In the genomic region with DNA sequence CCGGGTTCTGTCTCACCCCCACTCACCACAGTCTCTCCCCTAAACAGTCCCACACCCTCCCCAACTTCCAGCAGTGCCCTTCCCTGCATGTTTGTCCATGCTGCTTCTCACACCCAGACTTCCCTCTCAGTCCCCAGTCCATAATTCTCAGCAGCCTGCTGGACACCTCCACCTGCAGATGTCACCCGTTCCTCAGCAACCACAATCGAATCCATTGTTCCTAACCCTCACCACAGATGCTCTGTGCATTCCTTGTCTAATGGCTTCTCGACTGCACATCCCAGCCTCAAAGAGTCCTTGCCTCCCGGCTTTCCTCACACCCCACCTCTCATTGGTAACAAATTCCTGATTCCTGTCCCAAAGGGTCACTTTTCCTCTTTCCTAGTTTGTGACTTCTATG, we compare ENCODE assay signal across 17 cellular contexts. TPM values are rescaled to one million over a fixed set of nuclear protein-coding genes. Genes with fewer than 3 reads are reported as not detected.
DNase-seq lines count a peak whose midpoint lies in the region; ATAC-seq, FAIRE-seq and TF ChIP-seq lines count a peak whose summit lies in the region.
"Had no signal": no experiment of that assay in that cellular context is flagged by ENCODE, and none has a peak within 500 bp of the region (broad histone marks: within the 10 kb centered on the region; RNA-seq: fewer than 3 reads in every experiment).

No MANE protein-coding gene starts in this region.

- H3K27ac ChIP-seq in A549 (peak overlapping the region; percentile 79 to 88), RWPE2 (ENCODE audit: poor library complexity, severe bottlenecking) (peak overlapping the region; percentile 95), left ventricle myocardium inferior (replicated peaks) (no peak overlapping the region)
- H3K27ac ChIP-seq in CD4-positive, CD25-positive, alpha-beta regulatory T cell (ENCODE audit: insufficient read depth, low read length, poor library complexity, severe bottlenecking): no peak overlapping the region
- H3K27ac ChIP-seq: KMS-11, WERI-Rb-1 had no signal

- no peak for TF ChIP-seq EP300 in A549 (IDR thresholded peaks at IDR 0.05)

- no peaks in the 10 kb centered on the region for H3K36me3 ChIP-seq in CD4-positive, CD25-positive, alpha-beta regulatory T cell (ENCODE audit: control insufficient read depth, insufficient read depth, low read length)
- H3K36me3 ChIP-seq in RWPE2 (ENCODE audit: low read depth) (peaks cover 80% of the 10 kb centered on the region), left ventricle myocardium inferior (peaks cover 17% of the 10 kb centered on the region)
- H3K36me3 ChIP-seq: BE2C, WERI-Rb-1 had no signal

- H3K4me1 ChIP-seq in A549 (peaks cover 88% of the 10 kb centered on the region), RWPE2 (ENCODE audit: insufficient read depth, poor library complexity, severe bottlenecking) (peaks cover 65% of the 10 kb centered on the region), left ventricle myocardium inferior (peaks cover 19% of the 10 kb centered on the region)
- peaks cover 37% of the 10 kb centered on the region for H3K4me1 ChIP-seq in CD4-positive, CD25-positive, alpha-beta regulatory T cell (ENCODE audit: control insufficient read depth, insufficient read depth, low read length, poor library complexity, severe bottlenecking)
- H3K4me1 ChIP-seq: BE2C had no signal

- H3K9me3 ChIP-seq in A549 (no peaks in the 10 kb centered on the region), RWPE2 (ENCODE audit: severe bottlenecking) (no peaks in the 10 kb centered on the region), left ventricle myocardium inferior (replicated peaks) (no peaks in the 10 kb centered on the region)
- H3K9me3 ChIP-seq in CD4-positive, CD25-positive, alpha-beta regulatory T cell (ENCODE audit: control insufficient read depth in 2 of 2, low read length in 2 of 2): no peaks in the 10 kb centered on the region
- H3K9me3 ChIP-seq: BE2C had no signal

- CTCF ChIA-PET in A549 (lab: Yijun Ruan, JAX): interaction anchor here (0.7 to 4.5 kb wide), 5 partner anchors 9 to 97 kb away, joined by 3 to 23 read pairs (median 4); no protein-coding TSS in a partner anchor

- H3K27me3 Mint-ChIP-seq in CD4-positive, CD25-positive, alpha-beta regulatory T cell: no peaks in the 10 kb centered on the region

- H3K4me2 ChIP-seq in A549: no peak overlapping the region
- H3K4me2 ChIP-seq: KMS-11 had no signal

- no peaks in the 10 kb centered on the region for H3K27me3 ChIP-seq in CD4-positive, CD25-positive, alpha-beta regulatory T cell (ENCODE audit: control insufficient read depth, insufficient read depth, low read length)
- H3K27me3 ChIP-seq in RWPE2 (ENCODE audit: insufficient read depth, poor library complexity, severe bottlenecking) (no peaks in the 10 kb centered on the region), left ventricle myocardium inferior (ENCODE audit: low read depth) (no peaks in the 10 kb centered on the region)
- H3K27me3 ChIP-seq: BE2C had no signal

- WGBS in A549 (ENCODE audit: missing lambda C conversion rate): 89% methylated on average over 5 of the region's 5 CpGs
- 88% methylated on average over 5 of the region's 5 CpGs for WGBS in lower leg skin, 2 donors

- DNase-seq in A549 (ENCODE audit: low read depth in 1 of 2, low spot score in 1 of 2) (no peak), RWPE2 (ENCODE audit: low spot score) (no peak), left ventricle myocardium inferior (no peak), lower leg skin (ENCODE audit: low spot score in 2 of 2) (no peak), GM13977 (ENCODE audit: low spot score) (no peak)
- DNase-seq in CD4-positive, CD25-positive, alpha-beta regulatory T cell: no peak
- DNase-seq: anterior cingulate cortex; BE2C; cerebellar nuclear complex; effector memory CD4-positive, alpha-beta T cell; NCI-H1092 treated with DMSO at 0.1 percent for 48 hours; nephron progenitor cell; SW 1271; WERI-Rb-1 had no signal

- H3K27ac Mint-ChIP-seq in CD4-positive, CD25-positive, alpha-beta regulatory T cell: peak overlapping the region; percentile 15 to 80 (median 43)
- H3K27ac Mint-ChIP-seq: nephron progenitor cell had no signal

- H3K4me3 ChIP-seq in A549 (no peak overlapping the region), RWPE2 (ENCODE audit: severe bottlenecking) (no peak overlapping the region), left ventricle myocardium inferior (no peak overlapping the region), lower leg skin (ENCODE audit: low read depth, poor library complexity, severe bottlenecking) (no peak overlapping the region)
- no peak overlapping the region for H3K4me3 ChIP-seq in CD4-positive, CD25-positive, alpha-beta regulatory T cell (ENCODE audit: low read depth, low read length)

- in situ Hi-C loops in GM13977 (cut with MboI; ENCODE audit: low pct_unique_long_range_greater_than_20kb, low sequenced_read_pairs, unreplicated experiment): no loop called here

- TF ChIP-seq RAD21 in A549 (conservative IDR thresholded peaks at IDR 0.05 in 1 of 2, IDR thresholded peaks at IDR 0.05 in 1 of 2): no peak

- no peaks in the 10 kb centered on the region for H3K9me3 Mint-ChIP-seq in CD4-positive, CD25-positive, alpha-beta regulatory T cell
- H3K9me3 Mint-ChIP-seq: nephron progenitor cell had no signal

- H3K4me1 Mint-ChIP-seq in CD4-positive, CD25-positive, alpha-beta regulatory T cell: peaks cover 17 to 43% (median 29%) of the 10 kb centered on the region in 4 donors
- H3K4me1 Mint-ChIP-seq: nephron progenitor cell had no signal

- intact Hi-C loops in left ventricle myocardium inferior (cut with micrococcal nuclease) (no loop called here), lower leg skin (cut with DNase I; ENCODE audit: low total_unique reads) (loop anchor here (10.0 kb wide), 1 partner anchor 52 kb away; no protein-coding TSS in a partner anchor)

- no peak for FAIRE-seq in A549 (lab: Jason Lieb, UNC)
- FAIRE-seq in islet of Langerhans (lab: Jason Lieb, UNC): peak; percentile 70
- FAIRE-seq: GM12892 had no signal

- H3K4me3 Mint-ChIP-seq in CD4-positive, CD25-positive, alpha-beta regulatory T cell: peak overlapping the region; percentile 84 to 94 (median 89)
- H3K4me3 Mint-ChIP-seq: nephron progenitor cell had no signal

- TF ChIP-seq POLR2A in A549 (IDR thresholded peaks at IDR 0.05; ENCODE audit: low read length) (no peak), lower leg skin (IDR thresholded peaks at IDR 0.05) (no peak)

- POLR2A ChIA-PET in A549 (lab: Yijun Ruan, JAX): no interaction called here

- H3K36me3 Mint-ChIP-seq in CD4-positive, CD25-positive, alpha-beta regulatory T cell: no peaks in the 10 kb centered on the region

- ATAC-seq in A549 (no peak), RWPE2 (ENCODE audit: low read depth) (no peak)
- no peak for ATAC-seq in CD4-positive, CD25-positive, alpha-beta regulatory T cell (ENCODE audit: low read depth in 2 of 2)

- TF ChIP-seq CTCF in A549 (IDR thresholded peaks at IDR 0.05) (no peak), RWPE2 (IDR thresholded peaks at IDR 0.05; ENCODE audit: poor library complexity, severe bottlenecking) (no peak), left ventricle myocardium inferior (IDR thresholded peaks at IDR 0.05; ENCODE audit: borderline replicate concordance) (no peak), lower leg skin (IDR thresholded peaks at IDR 0.05) (no peak), GM13977 (IDR thresholded peaks at IDR 0.05; ENCODE audit: extremely low read depth, insufficient read depth, missing control alignments) (no peak)

TF ChIP-seq in A549, 52 proteins besides CTCF, POLR2A, EP300 and RAD21:
- TF ChIP-seq HDAC2 (IDR thresholded peaks at IDR 0.05): no peak
- TF ChIP-seq, protein P1, sequence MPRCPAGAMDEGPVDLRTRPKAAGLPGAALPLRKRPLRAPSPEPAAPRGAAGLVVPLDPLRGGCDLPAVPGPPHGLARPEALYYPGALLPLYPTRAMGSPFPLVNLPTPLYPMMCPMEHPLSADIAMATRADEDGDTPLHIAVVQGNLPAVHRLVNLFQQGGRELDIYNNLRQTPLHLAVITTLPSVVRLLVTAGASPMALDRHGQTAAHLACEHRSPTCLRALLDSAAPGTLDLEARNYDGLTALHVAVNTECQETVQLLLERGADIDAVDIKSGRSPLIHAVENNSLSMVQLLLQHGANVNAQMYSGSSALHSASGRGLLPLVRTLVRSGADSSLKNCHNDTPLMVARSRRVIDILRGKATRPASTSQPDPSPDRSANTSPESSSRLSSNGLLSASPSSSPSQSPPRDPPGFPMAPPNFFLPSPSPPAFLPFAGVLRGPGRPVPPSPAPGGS (IDR thresholded peaks at IDR 0.05): no peak
TF ChIP-seq in A549: peak in this region for 0.

RNA-seq across cellular contexts. Expression of a gene that starts 55.6 kb away (rescaled TPM):
- polyA plus RNA-seq in A549 (2011; rRNA removed) (27.8 and 38.9 TPM in 2 replicates), A549 (2017; fragmentation: RNase III; extraction: RNeasy Plus Mini Kit Qiagen cat#74134 plus additional on column Dnase treatment) (30.7 to 33.1 TPM (median 33.0 TPM) in 3 replicates)
- polyA plus RNA-seq in A549 (2012; cell fraction: cytosol; rRNA removed): 7.0 and 7.8 TPM in 2 replicates
- 4.9 and 6.8 TPM in 2 replicates for polyA plus RNA-seq in A549 (2012; cell fraction: nucleus; rRNA removed)
- polyA minus RNA-seq in A549 (2011; rRNA and poly(A)+ RNA removed): 9.4 and 9.8 TPM in 2 replicates
- 20.2 TPM for total RNA-seq in CD4-positive, CD25-positive, alpha-beta regulatory T cell
- polyA plus RNA-seq in CD4-positive, CD25-positive, alpha-beta regulatory T cell: 10 to 100 TPM; 13.0 to 15.4 (median 13.9) TPM
- total RNA-seq in left ventricle myocardium inferior (22.7 TPM), lower leg skin (10 to 100 TPM; 20.2 to 24.7 (median 22.2) TPM)

Comparison
In these comparisons a context has a peak if more than half of its experiments do, and no peak if none do; other contexts are left out.
1. H3K27ac ChIP-seq: peak in A549 (2 of 2) and RWPE2 (single experiment); none in CD4-positive, CD25-positive, alpha-beta regulatory T cell (single experiment) and left ventricle myocardium inferior (single experiment).